Comparison of ENCODE assay signal across 9 cellular contexts in the genomic region with DNA sequence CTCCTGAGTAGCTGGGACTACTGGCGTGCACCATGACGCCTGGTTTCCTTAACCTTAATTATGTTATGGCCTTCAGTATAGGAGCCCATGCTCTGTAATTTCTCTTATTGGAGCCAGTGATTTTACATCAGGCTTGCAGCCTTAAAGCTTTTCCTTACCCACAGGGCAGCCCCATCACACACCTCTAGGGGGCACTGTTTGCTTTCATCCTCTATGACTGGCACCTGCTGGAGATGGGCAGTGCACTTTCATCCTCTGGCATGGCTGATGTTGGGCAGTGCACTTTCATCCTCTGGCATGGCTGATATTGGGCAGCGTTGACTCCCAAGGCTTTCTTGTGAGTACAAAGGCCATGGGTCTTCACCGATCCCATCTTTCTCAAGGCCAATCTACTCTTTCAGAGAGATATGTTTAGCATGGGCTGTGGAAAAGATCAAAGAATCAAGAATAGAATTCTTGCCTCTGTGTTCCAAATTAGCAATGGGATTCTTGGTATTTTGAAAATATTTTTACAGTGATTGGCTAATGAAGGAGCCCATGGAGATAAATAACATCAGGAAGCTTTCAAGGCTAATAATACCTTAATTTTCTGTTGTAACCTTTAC.
DNase-seq lines count a peak whose midpoint lies in the region; ATAC-seq and TF ChIP-seq lines count a peak whose summit lies in the region.
"Had no signal": no experiment of that assay in that cellular context is flagged by ENCODE, and none has a peak within 500 bp of the region (broad histone marks: within the 10 kb centered on the region; RNA-seq: fewer than 3 reads in every experiment).

No MANE protein-coding gene starts in this region.

- no peak overlapping the region for H3K4me3 ChIP-seq in cardiac fibroblast (replicated peaks in 1 of 2; ENCODE audit: low read depth in 2 of 2, low read length in 2 of 2)
- H3K4me3 ChIP-seq: SJSA1 had no signal

- ATAC-seq in HG03521 (IDR thresholded peaks at IDR 0.05; ENCODE audit: unreplicated experiment), result no peak
- ATAC-seq in GM18511 (IDR thresholded peaks at IDR 0.05; ENCODE audit: unreplicated experiment), result no peak

- in situ Hi-C loops in KBM-7 (cut with MboI; ENCODE audit: low pct_unique_long_range_greater_than_20kb, low sequenced_read_pairs), result no loop called here
- in situ Hi-C loops in SK-MEL-5 (cut with HindIII; ENCODE audit: low pct_unique_long_range_greater_than_20kb, low sequenced_read_pairs), result no loop called here

- peak; percentile 66 for TF ChIP-seq CTCF in cardiac fibroblast (IDR thresholded peaks at IDR 0.05; ENCODE audit: low read depth, low read length)

- DNase-seq in DMS53 (lab: John Stamatoyannopoulos, UW) (peak; percentile 93), KBM-7 (peak; percentile 37), SK-MEL-5 (ENCODE audit: low read depth, low spot score) (peak; percentile 83), cardiac fibroblast (ENCODE audit: low read depth in 2 of 2) (peak; percentile 34 to 37), myocyte (ENCODE audit: low read depth) (peak; percentile 6), SIG-M5 (lab: John Stamatoyannopoulos, UW) (no peak)
